Comparison of ENCODE assay signal across 9 cellular contexts in the genomic region with DNA sequence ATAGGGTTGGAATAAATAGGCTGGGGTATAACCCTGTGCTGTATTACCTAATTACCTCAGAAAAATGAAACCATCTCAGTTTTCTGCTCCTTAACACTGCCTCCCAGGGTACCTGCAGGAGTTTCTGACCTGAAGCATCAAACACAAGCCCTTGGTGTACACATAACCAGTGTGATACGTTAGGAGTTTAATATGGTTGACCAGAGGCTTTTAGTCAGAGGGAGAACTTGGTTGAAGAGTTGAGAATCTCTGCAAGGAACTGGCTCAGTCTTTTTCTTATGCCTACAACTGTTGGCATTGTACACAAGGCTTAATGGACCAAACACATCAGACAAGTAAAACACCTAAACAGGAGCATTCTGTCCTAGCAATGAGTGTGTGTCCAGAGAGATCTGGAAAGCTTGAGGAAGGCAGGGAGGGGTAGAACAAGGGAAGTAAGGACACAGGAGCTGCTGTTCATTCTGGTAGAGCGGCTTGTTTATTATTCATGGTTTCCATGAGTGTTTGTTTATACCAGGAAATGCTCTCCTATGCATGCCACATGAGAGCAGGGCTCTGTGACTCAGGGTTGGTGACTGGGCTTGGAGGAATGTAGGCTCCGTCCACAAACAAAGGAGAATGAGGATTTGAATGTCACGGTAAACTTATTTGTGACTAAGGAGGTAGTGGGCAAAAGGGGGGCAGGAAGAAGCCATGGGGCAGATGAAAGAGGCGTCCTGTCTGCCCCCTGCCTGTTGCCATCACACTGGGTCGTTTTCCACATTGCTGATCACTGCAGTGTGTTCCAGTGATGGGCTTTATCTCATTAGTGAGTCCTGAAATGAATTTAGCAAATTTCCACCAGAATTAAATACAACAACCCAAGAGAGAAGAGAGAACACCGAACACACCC. TPM values are rescaled to one million over a fixed set of nuclear protein-coding genes. Genes with fewer than 3 reads are reported as not detected.
DNase-seq lines count a peak whose midpoint lies in the region; ATAC-seq and TF ChIP-seq lines count a peak whose summit lies in the region.
"Had no signal": no experiment of that assay in that cellular context is flagged by ENCODE, and none has a peak within 500 bp of the region (broad histone marks: within the 10 kb centered on the region; RNA-seq: fewer than 3 reads in every experiment).

No MANE protein-coding gene starts in this region.

- no peaks in the 10 kb centered on the region for H3K79me2 ChIP-seq in smooth muscle cell (ENCODE audit: low read depth)

- no peak for TF ChIP-seq CTCF in smooth muscle cell (IDR thresholded peaks at IDR 0.05; ENCODE audit: borderline replicate concordance, insufficient read depth, poor library complexity, severe bottlenecking)

- no peaks in the 10 kb centered on the region for H3K27me3 ChIP-seq in smooth muscle cell (ENCODE audit: low read depth)

- no peaks in the 10 kb centered on the region for H4K20me1 ChIP-seq in smooth muscle cell (ENCODE audit: low read depth)

- H3K9me3 ChIP-seq in smooth muscle cell (replicated peaks; ENCODE audit: low read depth), result no peaks in the 10 kb centered on the region

- no peak overlapping the region for H3K4me3 ChIP-seq in smooth muscle cell

- no peaks in the 10 kb centered on the region for H3K36me3 ChIP-seq in smooth muscle cell (ENCODE audit: low read depth)

- peak overlapping the region; percentile 91 for H3K9ac ChIP-seq in smooth muscle cell (ENCODE audit: low read depth)

- H2AFZ ChIP-seq in smooth muscle cell (ENCODE audit: low read depth), result no peak overlapping the region

- peak overlapping the region; percentile 96 for H3K27ac ChIP-seq in smooth muscle cell (ENCODE audit: low read depth)
- H3K27ac ChIP-seq: VCaP had no signal

- peak overlapping the region; percentile 74 for H3K4me2 ChIP-seq in smooth muscle cell

- peaks cover 7% of the 10 kb centered on the region for H3K4me1 ChIP-seq in smooth muscle cell (ENCODE audit: low read depth)

- whole genome bisulfite sequencing in smooth muscle cell (ENCODE audit: low lambda C conversion rate), result 17% methylated on average over 7 of the region's 7 CpGs

- DNase-seq in HCEC 1CT (peak; percentile 97), T1000 (lab: John Stamatoyannopoulos, UW) (peak; percentile 73), glomerular visceral epithelial cell (ENCODE audit: extremely low spot score) (peak; percentile 90), smooth muscle cell (lab: John Stamatoyannopoulos, UW; ENCODE audit: unreplicated experiment) (peak; percentile 18), SHP77 treated with DMSO at 0.1 percent for 48 hours (lab: John Stamatoyannopoulos, UW) (no peak), GM19240 (ENCODE audit: insufficient read length, low spot score) (no peak)
- no peak for DNase-seq in activated CD8-positive, alpha-beta memory T cell treated with anti-CD3 and anti-CD28 coated beads, Interleukin-2, amount 50 U/mL, for 4 hours

- no peak for ATAC-seq in HG02588 (IDR thresholded peaks at IDR 0.05; ENCODE audit: unreplicated experiment)

- no peaks in the 10 kb centered on the region for H3F3A ChIP-seq in smooth muscle cell (ENCODE audit: low read depth)

RNA-seq across cellular contexts. Expression of gene SPATA13, which starts 11.9 kb away (rescaled TPM):
- total RNA-seq in smooth muscle cell, result 14.6 and 16.6 TPM in 2 replicates
- polyA plus RNA-seq in smooth muscle cell, result 3.8 and 7.1 TPM in 2 replicates

Comparison
In these comparisons a context has a peak if more than half of its experiments do, and no peak if none do; other contexts are left out.
1. DNase-seq: peak in HCEC 1CT (single experiment), T1000 (single experiment), glomerular visceral epithelial cell (single experiment) and smooth muscle cell (single experiment); none in SHP77 treated with DMSO at 0.1 percent for 48 hours (single experiment), activated CD8-positive, alpha-beta memory T cell treated with anti-CD3 and anti-CD28 coated beads, Interleukin-2, amount 50 U/mL, for 4 hours (single experiment) and GM19240 (single experiment).